2 cellular contexts compared by ENCODE assay signal in the genomic region with DNA sequence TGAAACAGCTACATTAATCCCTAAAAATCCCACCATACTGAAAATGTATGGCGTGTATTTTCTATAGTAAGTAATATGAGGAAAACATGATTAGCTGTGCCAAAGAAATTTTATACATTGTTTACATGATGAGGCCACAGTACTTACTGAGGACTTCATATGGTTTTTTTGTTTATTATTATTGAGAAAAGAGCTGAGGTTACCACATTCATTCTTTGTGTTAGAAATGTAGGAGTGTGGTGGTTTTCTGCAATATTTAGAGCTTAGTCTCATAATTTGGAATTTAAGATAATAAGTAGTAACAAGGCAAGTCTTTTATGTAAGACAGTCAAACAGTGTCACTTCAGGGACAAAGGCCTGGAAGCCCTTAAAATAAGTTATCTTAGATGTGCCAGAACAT.
TF ChIP-seq lines count a peak whose summit lies in the region.

No MANE protein-coding gene starts in this region.

TF ChIP-seq in IMR-90, 13 proteins besides CTCF, POLR2A, EP300 and RAD21:
- TF ChIP-seq CEBPB (IDR thresholded peaks at IDR 0.05; ENCODE audit: low read depth, low read length) (peak; percentile 20; the same call in 1 of the 2 replicates), MAZ (IDR thresholded peaks at IDR 0.05; ENCODE audit: borderline replicate concordance, low read depth, low read length) (no peak)

TF ChIP-seq in K562, 482 proteins besides CTCF, POLR2A, EP300 and RAD21:
- TF ChIP-seq FUS (optimal IDR thresholded peaks at IDR 0.05; ENCODE audit: low read depth, low read length) (no peak), GABPB2 (CRISPR knock-in tag; conservative IDR thresholded peaks at IDR 0.05) (no peak), ZNF507 (tag; conservative IDR thresholded peaks at IDR 0.05) (no peak)
- TF ChIP-seq, protein P1, sequence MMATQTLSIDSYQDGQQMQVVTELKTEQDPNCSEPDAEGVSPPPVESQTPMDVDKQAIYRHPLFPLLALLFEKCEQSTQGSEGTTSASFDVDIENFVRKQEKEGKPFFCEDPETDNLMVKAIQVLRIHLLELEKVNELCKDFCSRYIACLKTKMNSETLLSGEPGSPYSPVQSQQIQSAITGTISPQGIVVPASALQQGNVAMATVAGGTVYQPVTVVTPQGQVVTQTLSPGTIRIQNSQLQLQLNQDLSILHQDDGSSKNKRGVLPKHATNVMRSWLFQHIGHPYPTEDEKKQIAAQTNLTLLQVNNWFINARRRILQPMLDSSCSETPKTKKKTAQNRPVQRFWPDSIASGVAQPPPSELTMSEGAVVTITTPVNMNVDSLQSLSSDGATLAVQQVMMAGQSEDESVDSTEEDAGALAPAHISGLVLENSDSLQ (IDR thresholded peaks at IDR 0.05), result no peak
